ENCODE assay signal across 15 cellular contexts in genomic region chr2:157107877-157108276, GRCh38.
DNase-seq lines count a peak whose midpoint lies in the region; ATAC-seq, FAIRE-seq and TF ChIP-seq lines count a peak whose summit lies in the region.
"Had no signal": no experiment of that assay in that cellular context is flagged by ENCODE, and none has a peak within 500 bp of the region (broad histone marks: within the 10 kb centered on the region; RNA-seq: fewer than 3 reads in every experiment).

No MANE protein-coding gene starts in this region.

- no peaks in the 10 kb centered on the region for H3K4me1 Mint-ChIP-seq in endodermal cell
- H3K4me1 Mint-ChIP-seq: CD4-positive, alpha-beta memory T cell; IgD-negative memory B cell; naive thymus-derived CD4-positive, alpha-beta T cell had no signal

- no peaks in the 10 kb centered on the region for H3K27me3 Mint-ChIP-seq in endodermal cell (ENCODE audit: insufficient read depth)
- H3K27me3 Mint-ChIP-seq: IgD-negative memory B cell had no signal

- H3K9ac ChIP-seq in endodermal cell (ENCODE audit: extremely low read depth, low read length, poor library complexity, severe bottlenecking), result no peak overlapping the region

- no peak overlapping the region for H3K27ac Mint-ChIP-seq in endodermal cell
- H3K27ac Mint-ChIP-seq: CD4-positive, alpha-beta memory T cell; IgD-negative memory B cell had no signal

- no peaks in the 10 kb centered on the region for H3K27me3 ChIP-seq in endodermal cell (ENCODE audit: control insufficient read depth, insufficient read depth, low read length, poor library complexity, severe bottlenecking)
- H3K27me3 ChIP-seq: tibial artery had no signal

- H3K9me3 Mint-ChIP-seq in endodermal cell, result peaks cover 19% of the 10 kb centered on the region

- FAIRE-seq in RCC 7860 (lab: Jason Lieb, UNC), result no peak

- in situ Hi-C loops in Caki2 (cut with HindIII; ENCODE audit: low pct_unique_long_range_greater_than_20kb, low sequenced_read_pairs), result no loop called here

- H3K36me3 Mint-ChIP-seq in endodermal cell (ENCODE audit: low read depth), result no peaks in the 10 kb centered on the region
- H3K36me3 Mint-ChIP-seq: CD4-positive, alpha-beta memory T cell had no signal

- peak; percentile 22 for DNase-seq in Caki2 (ENCODE audit: low read depth)
- DNase-seq in Jurkat, Clone E6-1 (ENCODE audit: low read depth, low spot score), result peak; percentile 56
- peak; percentile 38 for DNase-seq in RCC 7860 (ENCODE audit: low spot score)
- DNase-seq in glomerular visceral epithelial cell (ENCODE audit: extremely low spot score), result peak; percentile 98
- no peak for DNase-seq in NK-92 treated with Interleukin-12 subunit alpha and Interleukin-12 subunit beta, amount 100 ng/mL, for 24 hours (lab: John Stamatoyannopoulos, UW)
- no peak for DNase-seq in hepatic stellate cell (ENCODE audit: low spot score)
- DNase-seq in endodermal cell, result no peak
- DNase-seq: caudate nucleus; CD4-positive, alpha-beta memory T cell; head of caudate nucleus; naive thymus-derived CD4-positive, alpha-beta T cell; stimulated activated CD4-positive, alpha-beta T cell treated with anti-CD3 and anti-CD28 coated beads, Interleukin-4, amount 100 ng/mL, for 1 hour; tibial artery had no signal

- TF ChIP-seq CTCF in endodermal cell (conservative IDR thresholded peaks at IDR 0.05), result no peak

- no peaks in the 10 kb centered on the region for H3K4me1 ChIP-seq in endodermal cell (ENCODE audit: control insufficient read depth, insufficient read depth, low read length)
- H3K4me1 ChIP-seq: tibial artery had no signal

- 88 to 100% methylated on average over 2 of the region's 2 CpGs for WGBS in endodermal cell (ENCODE audit: insufficient coverage in 1 of 2, insufficient read length in 1 of 2), 2 experiments

- H3K36me3 ChIP-seq in endodermal cell (ENCODE audit: control insufficient read depth, insufficient read depth, low read length), result no peaks in the 10 kb centered on the region
- H3K36me3 ChIP-seq: tibial artery had no signal

- no peak overlapping the region for H3K4me3 Mint-ChIP-seq in endodermal cell
- H3K4me3 Mint-ChIP-seq: CD4-positive, alpha-beta memory T cell; IgD-negative memory B cell; naive thymus-derived CD4-positive, alpha-beta T cell had no signal

- H3K4me3 ChIP-seq in Jurkat, Clone E6-1 (ENCODE audit: low read length), result no peak overlapping the region
- H3K4me3 ChIP-seq in endodermal cell (ENCODE audit: low read length), result no peak overlapping the region
- H3K4me3 ChIP-seq: tibial artery had no signal

- peaks cover 7% of the 10 kb centered on the region for H3K9me3 ChIP-seq in endodermal cell (ENCODE audit: control insufficient read depth, low read length)

- ATAC-seq in GM21381 (IDR thresholded peaks at IDR 0.05; ENCODE audit: unreplicated experiment), result no peak
- ATAC-seq: naive thymus-derived CD4-positive, alpha-beta T cell had no signal

- no peak overlapping the region for H3K27ac ChIP-seq in endodermal cell (ENCODE audit: low read depth, low read length)
- H3K27ac ChIP-seq: tibial artery had no signal

Comparison
In these comparisons a context has a peak if more than half of its experiments do, and no peak if none do; other contexts are left out.
1. DNase-seq: peak in Caki2 (single experiment), Jurkat, Clone E6-1 (single experiment), RCC 7860 (single experiment) and glomerular visceral epithelial cell (single experiment); none in NK-92 treated with Interleukin-12 subunit alpha and Interleukin-12 subunit beta, amount 100 ng/mL, for 24 hours (single experiment), hepatic stellate cell (single experiment) and endodermal cell (single experiment).